21 cellular contexts compared by ENCODE assay signal in the genomic region with DNA sequence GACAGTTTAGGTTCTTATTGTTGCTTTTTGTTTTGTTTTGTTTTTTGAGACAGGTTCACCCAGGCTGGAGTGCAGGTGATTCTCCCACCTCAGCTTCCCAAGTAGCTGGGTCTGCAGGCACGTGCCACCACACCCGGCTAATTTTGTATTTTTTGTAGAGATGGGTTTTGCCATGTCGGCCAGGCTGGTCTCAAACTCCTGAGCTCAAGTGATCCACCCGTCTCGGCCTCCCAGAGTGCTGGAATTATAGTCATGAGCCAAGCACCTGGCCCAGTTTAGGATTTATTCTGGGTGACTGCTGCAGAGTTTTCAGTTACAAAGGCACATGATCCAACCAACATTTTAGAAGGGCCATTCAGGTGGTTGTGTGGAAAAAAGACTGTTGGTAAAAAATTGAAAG.
"Had no signal": no experiment of that assay in that cellular context is flagged by ENCODE, and none has a peak within 500 bp of the region (broad histone marks: within the 10 kb centered on the region; RNA-seq: fewer than 3 reads in every experiment).

No MANE protein-coding gene starts in this region.

- ATAC-seq: effector memory CD8-positive, alpha-beta T cell; esophagus mucosa; foreskin keratinocyte; gastrocnemius medialis; gastroesophageal sphincter; heart left ventricle; heart right ventricle had no signal

- DNase-seq: colonic mucosa; cortex of kidney; dermis blood vessel endothelial cell; dorsolateral prefrontal cortex; effector CD4-positive, alpha-beta T cell; effector CD8-positive, alpha-beta T cell; effector memory CD4-positive, alpha-beta T cell; effector memory CD8-positive, alpha-beta T cell; endodermal cell; erythroblast; esophagus squamous epithelium; foreskin fibroblast; foreskin keratinocyte; foreskin melanocyte; gastrocnemius medialis; glutamatergic neuron; head of caudate nucleus; heart left ventricle; heart right ventricle had no signal
